Comparison of ENCODE assay signal across 14 cellular contexts in the genomic region with DNA sequence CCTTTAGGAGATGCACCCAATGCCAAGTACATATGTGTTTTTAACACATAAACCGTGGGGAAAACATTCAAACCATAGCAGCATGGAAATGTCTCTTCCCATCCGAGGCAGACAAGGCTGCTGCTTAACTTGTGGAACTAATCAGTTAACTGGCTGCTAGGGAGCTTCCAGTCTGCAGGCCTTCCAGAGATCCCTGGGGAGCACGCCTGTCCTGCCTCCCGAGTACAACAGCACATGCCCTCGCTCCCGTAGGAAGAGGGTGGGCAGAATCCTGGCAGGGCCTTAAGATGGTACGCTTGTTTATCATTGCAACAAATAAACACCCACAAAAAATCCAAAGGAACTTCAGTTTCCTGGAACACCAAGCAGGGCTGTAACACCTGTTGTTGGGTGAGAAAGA. TPM values are rescaled to one million over a fixed set of nuclear protein-coding genes. Genes with fewer than 3 reads are reported as not detected.
"Had no signal": no experiment of that assay in that cellular context is flagged by ENCODE, and none has a peak within 500 bp of the region (broad histone marks: within the 10 kb centered on the region; RNA-seq: fewer than 3 reads in every experiment).

No MANE protein-coding gene starts in this region.

- H3K4me3 ChIP-seq: coronary artery had no signal

- ATAC-seq: activated naive CD8-positive, alpha-beta T cell treated with anti-CD3 and anti-CD28 coated beads, Interleukin-2, amount 50 U/mL, for 24 hours; natural killer cell treated with Interleukin-12 subunit alpha and Interleukin-12 subunit beta and Interleukin-15 and Interleukin-18, amount 100 ng/mL, for 72 hours had no signal

- DNase-seq: activated CD4-positive, alpha-beta T cell treated with anti-CD3 and anti-CD28 coated beads, Interleukin-2, amount 50 U/mL, for 48 hours; activated naive CD4-positive, alpha-beta T cell treated with anti-CD3 and anti-CD28 coated beads for 36 hours; activated naive CD8-positive, alpha-beta T cell treated with anti-CD3 and anti-CD28 coated beads, Interleukin-2, amount 50 U/mL, for 24 hours; mesenchymal stem cell; nucleus accumbens; retina; stimulated activated naive CD4-positive, alpha-beta T cell; SW 1271; T-helper 2 cell; WERI-Rb-1 had no signal

- H3K4me3 Mint-ChIP-seq: activated naive CD4-positive, alpha-beta T cell treated with anti-CD3 and anti-CD28 coated beads for 36 hours; activated naive CD8-positive, alpha-beta T cell treated with anti-CD3 and anti-CD28 coated beads, Interleukin-2, amount 50 U/mL, for 24 hours; natural killer cell treated with Interleukin-12 subunit alpha and Interleukin-12 subunit beta and Interleukin-15 and Interleukin-18, amount 100 ng/mL, for 72 hours had no signal

- H3K36me3 ChIP-seq: WERI-Rb-1 had no signal

- H3K36me3 Mint-ChIP-seq: natural killer cell treated with Interleukin-12 subunit alpha and Interleukin-12 subunit beta and Interleukin-15 and Interleukin-18, amount 100 ng/mL, for 72 hours had no signal

- H3K9me3 Mint-ChIP-seq: activated naive CD4-positive, alpha-beta T cell treated with anti-CD3 and anti-CD28 coated beads for 36 hours; activated naive CD8-positive, alpha-beta T cell treated with anti-CD3 and anti-CD28 coated beads, Interleukin-2, amount 50 U/mL, for 24 hours; activated T-helper 2 cell treated with anti-CD3 and anti-CD28 coated beads, Interferon-gamma antibody, Interleukin-2, Interleukin-4, amounts not matched to agents 10 μg/mL and 5 μg/mL and 100 μg/mL, durations not matched to agents 14 hours and 24 hours and 36 hours; natural killer cell treated with Interleukin-12 subunit alpha and Interleukin-12 subunit beta and Interleukin-15 and Interleukin-18, amount 100 ng/mL, for 72 hours had no signal

- H3K27ac Mint-ChIP-seq: activated naive CD4-positive, alpha-beta T cell treated with anti-CD3 and anti-CD28 coated beads for 36 hours; activated naive CD8-positive, alpha-beta T cell treated with anti-CD3 and anti-CD28 coated beads, Interleukin-2, amount 50 U/mL, for 24 hours; activated T-helper 2 cell treated with anti-CD3 and anti-CD28 coated beads, Interferon-gamma antibody, Interleukin-2, Interleukin-4, amounts not matched to agents 10 μg/mL and 5 μg/mL and 100 μg/mL, durations not matched to agents 14 hours and 24 hours and 36 hours; natural killer cell treated with Interleukin-12 subunit alpha and Interleukin-12 subunit beta and Interleukin-15 and Interleukin-18, amount 100 ng/mL, for 72 hours had no signal

- H3K27ac ChIP-seq: coronary artery, WERI-Rb-1 had no signal

- H3K27me3 Mint-ChIP-seq: activated naive CD8-positive, alpha-beta T cell treated with anti-CD3 and anti-CD28 coated beads, Interleukin-2, amount 50 U/mL, for 24 hours had no signal

RNA-seq across cellular contexts. Expression of gene EDAR, which starts 56.3 kb away (rescaled TPM):
- total RNA-seq: aorta; natural killer cell treated with Interleukin-12 subunit alpha and Interleukin-12 subunit beta and Interleukin-15 and Interleukin-18, amount 100 ng/mL, for 72 hours had no signal
- polyA plus RNA-seq: aorta had no signal
